ENCODE assay signal across 14 cellular contexts in the genomic region with DNA sequence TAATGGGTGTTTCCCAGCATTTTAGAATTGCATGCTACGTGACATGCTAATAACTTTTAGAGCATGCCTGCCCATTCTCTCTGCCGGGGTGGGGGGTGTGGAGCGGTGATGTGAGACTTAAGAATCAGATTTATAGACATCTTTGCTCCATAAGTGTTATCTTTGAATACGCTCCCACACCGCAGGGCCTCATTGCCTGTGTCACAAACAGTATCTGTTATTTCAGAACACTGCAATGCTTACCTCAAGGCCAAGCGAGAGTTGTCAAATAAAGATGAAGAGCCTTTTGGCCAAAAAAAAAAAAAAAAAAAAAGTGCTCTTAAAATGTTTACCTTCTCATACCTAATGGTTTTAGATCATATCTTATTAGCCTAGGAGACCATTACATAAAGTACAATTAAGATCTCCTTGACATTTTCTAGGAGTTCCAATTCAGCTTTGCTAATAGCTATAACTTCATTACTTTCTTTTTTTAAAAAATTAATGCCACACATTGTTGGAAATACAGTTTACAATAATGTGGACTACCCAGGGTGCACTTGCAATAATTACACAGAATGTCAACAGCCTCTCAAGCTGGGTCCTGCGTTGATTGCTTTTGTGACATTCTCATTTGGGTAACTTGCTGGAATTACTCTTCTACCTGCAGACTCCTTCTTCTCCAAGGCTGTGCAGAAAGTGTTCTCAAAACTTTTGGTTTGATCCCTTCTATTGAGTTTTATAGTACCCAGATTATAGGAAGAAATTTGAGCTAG.
DNase-seq lines count a peak whose midpoint lies in the region; ATAC-seq and TF ChIP-seq lines count a peak whose summit lies in the region.
"Had no signal": no experiment of that assay in that cellular context is flagged by ENCODE, and none has a peak within 500 bp of the region (broad histone marks: within the 10 kb centered on the region; RNA-seq: fewer than 3 reads in every experiment).

No MANE protein-coding gene starts in this region.

- peaks cover 7% of the 10 kb centered on the region for H3K4me1 ChIP-seq in lower lobe of right lung
- H3K4me1 ChIP-seq in gastrocnemius medialis, result no peaks in the 10 kb centered on the region
- no peaks in the 10 kb centered on the region for H3K4me1 ChIP-seq in effector memory CD4-positive, alpha-beta T cell (ENCODE audit: control insufficient read depth, insufficient read depth, low read length, poor library complexity, severe bottlenecking)

- H3K36me3 ChIP-seq in lower lobe of right lung (no peaks in the 10 kb centered on the region), gastrocnemius medialis (no peaks in the 10 kb centered on the region)
- H3K36me3 ChIP-seq in effector memory CD4-positive, alpha-beta T cell (ENCODE audit: control insufficient read depth, insufficient read depth, low read length), result no peaks in the 10 kb centered on the region
- H3K36me3 ChIP-seq: right lobe of liver had no signal

- intact Hi-C loops in lower lobe of right lung (cut with DNase I), result no loop called here
- intact Hi-C loops in gastrocnemius medialis (cut with DNase I; ENCODE audit: low total_unique reads), result no loop called here

- TF ChIP-seq POLR2A in gastrocnemius medialis (IDR thresholded peaks at IDR 0.05), result no peak

- H3K9me3 ChIP-seq in lower lobe of right lung, result no peaks in the 10 kb centered on the region
- H3K9me3 ChIP-seq in gastrocnemius medialis, result no peaks in the 10 kb centered on the region
- H3K9me3 ChIP-seq in effector memory CD4-positive, alpha-beta T cell (ENCODE audit: control insufficient read depth, low read length), result no peaks in the 10 kb centered on the region
- H3K9me3 ChIP-seq: right lobe of liver had no signal

- peak; percentile 63 to 83 for ATAC-seq in lower lobe of right lung
- no peak for ATAC-seq in gastrocnemius medialis
- ATAC-seq: activated CD4-positive, CD25-positive, alpha-beta regulatory T cell treated with anti-CD3 and anti-CD28 coated beads, Interleukin-2, amount 50 U/mL, for 24 hours; activated T-helper 17 cell treated with anti-CD3 and anti-CD28 coated beads, Interleukin-2, amount 50 U/mL, for 72 hours; Right ventricle myocardium inferior had no signal

- in situ Hi-C loops in gastrocnemius medialis (cut with MboI; ENCODE audit: low sequenced_read_pairs in 4 of 4), result no loop called here

- H3K27ac ChIP-seq in lower lobe of right lung (peak overlapping the region; percentile 51), gastrocnemius medialis (no peak overlapping the region)
- H3K27ac ChIP-seq in effector memory CD4-positive, alpha-beta T cell (ENCODE audit: insufficient read depth, low read length, poor library complexity, severe bottlenecking), result no peak overlapping the region

- DNase-seq in DMS79 (lab: John Stamatoyannopoulos, UW), result peak; percentile 91
- DNase-seq in NCI-H1436 treated with DMSO at 0.1 percent for 48 hours (lab: John Stamatoyannopoulos, UW), result peak; percentile 90
- peak; percentile 96 for DNase-seq in NCI-H748 treated with DMSO at 0.1 percent for 48 hours (lab: John Stamatoyannopoulos, UW)
- no peak for DNase-seq in lower lobe of right lung
- no peak for DNase-seq in gastrocnemius medialis
- DNase-seq in effector memory CD4-positive, alpha-beta T cell, result no peak
- no peak for DNase-seq in SIG-M5 treated with dmso at 0.1 percent for 504 hours (lab: John Stamatoyannopoulos, UW; ENCODE audit: unreplicated experiment)
- DNase-seq in activated gamma-delta T cell treated with Interleukin-2 at 50 U/mL for 16 hours, result no peak
- DNase-seq: kidney glomerular epithelial cell, NCI-H2171, right lobe of liver had no signal

- TF ChIP-seq CTCF in lower lobe of right lung (IDR thresholded peaks at IDR 0.05), result no peak
- TF ChIP-seq CTCF in gastrocnemius medialis (IDR thresholded peaks at IDR 0.05 in 4 of 5, conservative IDR thresholded peaks at IDR 0.05 in 1 of 5), result no peak

- H3K4me3 ChIP-seq in lower lobe of right lung (no peak overlapping the region), gastrocnemius medialis (no peak overlapping the region)
- no peak overlapping the region for H3K4me3 ChIP-seq in effector memory CD4-positive, alpha-beta T cell (ENCODE audit: insufficient read depth, low read depth, low read length, poor library complexity, severe bottlenecking)
- H3K4me3 ChIP-seq: right lobe of liver had no signal

- no peaks in the 10 kb centered on the region for H3K27me3 ChIP-seq in lower lobe of right lung (ENCODE audit: low read depth)
- H3K27me3 ChIP-seq in gastrocnemius medialis, result no peaks in the 10 kb centered on the region
- H3K27me3 ChIP-seq in effector memory CD4-positive, alpha-beta T cell (replicated peaks; ENCODE audit: control insufficient read depth, insufficient read depth, low read length, poor library complexity, severe bottlenecking), result no peaks in the 10 kb centered on the region
- H3K27me3 ChIP-seq: right lobe of liver had no signal

Comparison
In these comparisons a context has a peak if more than half of its experiments do, and no peak if none do; other contexts are left out.
1. DNase-seq: peak in DMS79 (single experiment), NCI-H1436 treated with DMSO at 0.1 percent for 48 hours (single experiment) and NCI-H748 treated with DMSO at 0.1 percent for 48 hours (single experiment); none in lower lobe of right lung (single experiment), gastrocnemius medialis (0 of 2), effector memory CD4-positive, alpha-beta T cell (0 of 3), SIG-M5 treated with dmso at 0.1 percent for 504 hours (single experiment) and activated gamma-delta T cell treated with Interleukin-2 at 50 U/mL for 16 hours (single experiment).
2. ATAC-seq: peak in lower lobe of right lung (2 of 2); none in gastrocnemius medialis (0 of 2).